In genomic region chr1:25695066-25695990, GRCh38 we compare ENCODE assay signal across 8 cellular contexts.
DNase-seq lines count a peak whose midpoint lies in the region; ATAC-seq and TF ChIP-seq lines count a peak whose summit lies in the region.

No MANE protein-coding gene starts in this region.

- H3K4me1 ChIP-seq in Peyer's patch (peaks cover 0 to 34% (median 0%) of the 10 kb centered on the region in 4 donors), BE2C (peaks cover 9% of the 10 kb centered on the region)

- H3K9me3 ChIP-seq in Peyer's patch (no peaks in the 10 kb centered on the region), BE2C (no peaks in the 10 kb centered on the region)

- no peaks in the 10 kb centered on the region for H3K36me3 ChIP-seq in Peyer's patch
- no peaks in the 10 kb centered on the region for H3K36me3 ChIP-seq in BE2C

- ATAC-seq in omental fat pad (ENCODE audit: low FRiP score) (peak; percentile 77), GM21619 (IDR thresholded peaks at IDR 0.05; ENCODE audit: unreplicated experiment) (no peak)

- H3K4me3 ChIP-seq in Peyer's patch = no peak overlapping the region
- H3K4me3 ChIP-seq in fibroblast of pulmonary artery (replicated peaks; ENCODE audit: low read depth, low read length) = no peak overlapping the region
- H3K4me3 ChIP-seq in BE2C (ENCODE audit: low read depth, low read length) = no peak overlapping the region

- TF ChIP-seq POLR2A in Peyer's patch (IDR thresholded peaks at IDR 0.05) = no peak

- H3K27ac ChIP-seq in Peyer's patch = peak overlapping the region; percentile 49 to 83 (median 56)

- DNase-seq in GM04503 (ENCODE audit: low read depth) (peak; percentile 99), Peyer's patch (peak in 2 of 3 donors; percentile 22 to 70), fibroblast of pulmonary artery (ENCODE audit: low read depth) (peak; percentile 99), omental fat pad (ENCODE audit: low spot score) (peak; percentile 61), NCI-H2171 (lab: John Stamatoyannopoulos, UW) (no peak), BE2C (no peak), T-helper 1 cell (no peak)

- H3K27me3 ChIP-seq in Peyer's patch = no peaks in the 10 kb centered on the region
- no peaks in the 10 kb centered on the region for H3K27me3 ChIP-seq in BE2C

- TF ChIP-seq CTCF in Peyer's patch (IDR thresholded peaks at IDR 0.05) (peak in 2 of 6 experiments; percentile 13 to 19), fibroblast of pulmonary artery (IDR thresholded peaks at IDR 0.05; ENCODE audit: low read length, missing control alignments) (peak; percentile 40), omental fat pad (IDR thresholded peaks at IDR 0.05) (no peak), BE2C (IDR thresholded peaks at IDR 0.05; ENCODE audit: low read depth, low read length) (no peak; the same call in 1 of the 2 replicates)

Comparison
In these comparisons a context has a peak if more than half of its experiments do, and no peak if none do; other contexts are left out.
1. DNase-seq: peak in GM04503 (single experiment), Peyer's patch (2 of 3), fibroblast of pulmonary artery (single experiment) and omental fat pad (single experiment); none in NCI-H2171 (single experiment), BE2C (single experiment) and T-helper 1 cell (0 of 5).